In genomic region chr15:45442497-45443135, GRCh38 we compare ENCODE assay signal across 18 cellular contexts.
DNase-seq lines count a peak whose midpoint lies in the region; ATAC-seq and TF ChIP-seq lines count a peak whose summit lies in the region.
"Had no signal": no experiment of that assay in that cellular context is flagged by ENCODE, and none has a peak within 500 bp of the region (broad histone marks: within the 10 kb centered on the region; RNA-seq: fewer than 3 reads in every experiment).

No MANE protein-coding gene starts in this region.

- intact Hi-C loops in mammary epithelial cell (cut with micrococcal nuclease) (no loop called here), left lung (cut with DNase I) (no loop called here), A673 (cut with micrococcal nuclease; ENCODE audit: unreplicated experiment) (no loop called here)

- in situ Hi-C loops in mammary epithelial cell (cut with MboI; ENCODE audit: low sequenced_read_pairs in 2 of 2): no loop called here

- H3K79me2 ChIP-seq in Karpas-422 (ENCODE audit: low read length) (no peaks in the 10 kb centered on the region), mammary epithelial cell (ENCODE audit: insufficient read depth, low read length) (no peaks in the 10 kb centered on the region)
- H3K79me2 ChIP-seq: hepatocyte had no signal

- TF ChIP-seq CTCF in AG09319 (IDR thresholded peaks at IDR 0.05; ENCODE audit: low read depth, low read length) (no peak; the same call in 1 of the 2 replicates), mammary epithelial cell (conservative IDR thresholded peaks at IDR 0.05 in 1 of 2, IDR thresholded peaks at IDR 0.05 in 1 of 2; ENCODE audit: extremely low read depth in 1 of 2, insufficient read depth in 1 of 2, low read depth in 1 of 2, low read length in 2 of 2) (no peak), left lung (IDR thresholded peaks at IDR 0.05) (no peak), A673 (conservative IDR thresholded peaks at IDR 0.05; ENCODE audit: low read depth, low read length) (no peak)

- H3K9me2 ChIP-seq in Karpas-422 (replicated peaks; ENCODE audit: insufficient read depth, low read length): no peaks in the 10 kb centered on the region

- no peak overlapping the region for H3K4me3 Mint-ChIP-seq in natural killer cell treated with Interleukin-12 subunit alpha and Interleukin-12 subunit beta and Interleukin-15 and Interleukin-18, amount 100 ng/mL, for 72 hours
- H3K4me3 Mint-ChIP-seq: activated naive CD8-positive, alpha-beta T cell treated with anti-CD3 and anti-CD28 coated beads for 36 hours; stimulated activated memory B cell treated with anti-CD40 and anti-IgM and Interleukin-4, amounts not matched to agents 10 μg/mL and 1 μg/mL and 100 μg/mL, for 72 hours had no signal

- H3K4me1 Mint-ChIP-seq in natural killer cell treated with Interleukin-12 subunit alpha and Interleukin-12 subunit beta and Interleukin-15 and Interleukin-18, amount 100 ng/mL, for 72 hours (ENCODE audit: low read depth in 2 of 2): peaks cover 15 to 32% of the 10 kb centered on the region in 2 donors
- H3K4me1 Mint-ChIP-seq: activated naive CD8-positive, alpha-beta T cell treated with anti-CD3 and anti-CD28 coated beads for 36 hours; stimulated activated memory B cell treated with anti-CD40 and anti-IgM and Interleukin-4, amounts not matched to agents 10 μg/mL and 1 μg/mL and 100 μg/mL, for 72 hours had no signal

- no peaks in the 10 kb centered on the region for H3K36me3 Mint-ChIP-seq in natural killer cell treated with Interleukin-12 subunit alpha and Interleukin-12 subunit beta and Interleukin-15 and Interleukin-18, amount 100 ng/mL, for 72 hours
- H3K36me3 Mint-ChIP-seq: activated naive CD8-positive, alpha-beta T cell treated with anti-CD3 and anti-CD28 coated beads for 36 hours; stimulated activated memory B cell treated with anti-CD40 and anti-IgM and Interleukin-4, amounts not matched to agents 10 μg/mL and 1 μg/mL and 100 μg/mL, for 72 hours had no signal

- CTCF ChIA-PET in mammary epithelial cell (lab: Charles Lee; ENCODE audit: low non-redundant PET): no interaction called here
- CTCF ChIA-PET in A673 (lab: Charles Lee): interaction anchor here (0.7 to 0.9 kb wide), 2 partner anchors 12 to 15 kb away, joined by 3 read pairs; no protein-coding TSS in a partner anchor

- H3K4me2 ChIP-seq in Karpas-422 (ENCODE audit: low read depth, low read length, poor library complexity, severe bottlenecking) (no peak overlapping the region), mammary epithelial cell (ENCODE audit: insufficient read depth, low read depth, low read length) (no peak overlapping the region)
- H3K4me2 ChIP-seq: BLaER1 treated with 17β-estradiol and CSF1 and Interleukin-3, amounts not matched to agents 10 nM and 100 nM; hepatocyte; PC-9 had no signal

- WGBS in mammary epithelial cell (ENCODE audit: low coverage, missing lambda C conversion rate): 70% methylated on average over 4 of the region's 5 CpGs

- H3K9me3 ChIP-seq in Karpas-422 (ENCODE audit: low read length) (no peaks in the 10 kb centered on the region), mammary epithelial cell (replicated peaks; ENCODE audit: insufficient read depth, low read length) (no peaks in the 10 kb centered on the region), left lung (no peaks in the 10 kb centered on the region), A673 (ENCODE audit: low read depth, low read length, poor library complexity, severe bottlenecking) (no peaks in the 10 kb centered on the region)
- H3K9me3 ChIP-seq: BLaER1 treated with 17β-estradiol and CSF1 and Interleukin-3, amounts not matched to agents 10 nM and 100 nM had no signal

- H3K27me3 Mint-ChIP-seq in natural killer cell treated with Interleukin-12 subunit alpha and Interleukin-12 subunit beta and Interleukin-15 and Interleukin-18, amount 100 ng/mL, for 72 hours: no peaks in the 10 kb centered on the region
- H3K27me3 Mint-ChIP-seq: activated naive CD8-positive, alpha-beta T cell treated with anti-CD3 and anti-CD28 coated beads for 36 hours; stimulated activated memory B cell treated with anti-CD40 and anti-IgM and Interleukin-4, amounts not matched to agents 10 μg/mL and 1 μg/mL and 100 μg/mL, for 72 hours had no signal

- POLR2A ChIA-PET in A673 (lab: Charles Lee; ENCODE audit: low non-redundant PET): no interaction called here

- dilution Hi-C loops in mammary epithelial cell (cut with HindIII; ENCODE audit: low sequenced_read_pairs): no loop called here

- H3K27ac Mint-ChIP-seq in natural killer cell treated with Interleukin-12 subunit alpha and Interleukin-12 subunit beta and Interleukin-15 and Interleukin-18, amount 100 ng/mL, for 72 hours: peak overlapping the region in 1 of 2 donors; percentile 18
- H3K27ac Mint-ChIP-seq: activated naive CD8-positive, alpha-beta T cell treated with anti-CD3 and anti-CD28 coated beads for 36 hours; progenitor cell of endocrine pancreas; stimulated activated memory B cell treated with anti-CD40 and anti-IgM and Interleukin-4, amounts not matched to agents 10 μg/mL and 1 μg/mL and 100 μg/mL, for 72 hours had no signal

- no peak overlapping the region for H3K9ac ChIP-seq in Karpas-422 (ENCODE audit: low read length)
- H3K9ac ChIP-seq in mammary epithelial cell (ENCODE audit: insufficient read depth, low read length): no peak overlapping the region
- H3K9ac ChIP-seq: BLaER1 treated with 17β-estradiol and CSF1 and Interleukin-3, amounts not matched to agents 10 nM and 100 nM had no signal

- H3K4me3 ChIP-seq in Karpas-422 (ENCODE audit: low read length): no peak overlapping the region
- H3K4me3 ChIP-seq in mammary epithelial cell (replicated peaks in 1 of 3; ENCODE audit: insufficient read depth in 1 of 3, low read depth in 2 of 3, low read length in 3 of 3): no peak overlapping the region
- no peak overlapping the region for H3K4me3 ChIP-seq in left lung
- H3K4me3 ChIP-seq in A673 (ENCODE audit: low read depth, low read length, poor library complexity, severe bottlenecking): no peak overlapping the region
- H3K4me3 ChIP-seq: BLaER1 treated with 17β-estradiol and CSF1 and Interleukin-3, amounts not matched to agents 10 nM and 100 nM; hepatocyte; lung; PC-9 had no signal

- H3K4me1 ChIP-seq in Karpas-422 (ENCODE audit: low read length) (no peaks in the 10 kb centered on the region), mammary epithelial cell (ENCODE audit: insufficient read depth, low read length) (peaks cover 6% of the 10 kb centered on the region), left lung (peaks cover 0 to 31% of the 10 kb centered on the region in 2 donors), A673 (ENCODE audit: insufficient read depth, low read length, poor library complexity, severe bottlenecking) (no peaks in the 10 kb centered on the region)

- no peaks in the 10 kb centered on the region for H3K9me3 Mint-ChIP-seq in natural killer cell treated with Interleukin-12 subunit alpha and Interleukin-12 subunit beta and Interleukin-15 and Interleukin-18, amount 100 ng/mL, for 72 hours
- H3K9me3 Mint-ChIP-seq: activated naive CD8-positive, alpha-beta T cell treated with anti-CD3 and anti-CD28 coated beads for 36 hours; stimulated activated memory B cell treated with anti-CD40 and anti-IgM and Interleukin-4, amounts not matched to agents 10 μg/mL and 1 μg/mL and 100 μg/mL, for 72 hours had no signal

- peak; percentile 47 for DNase-seq in AG09319 (ENCODE audit: extremely low read depth, low read depth)
- DNase-seq in Karpas-422: peak; percentile 25
- peak; percentile 66 for DNase-seq in mammary epithelial cell
- no peak for DNase-seq in left lung
- DNase-seq in natural killer cell treated with Interleukin-12 subunit alpha and Interleukin-12 subunit beta and Interleukin-15 and Interleukin-18, amount 100 ng/mL, for 72 hours (ENCODE audit: low spot score): no peak
- DNase-seq in NAMALWA (ENCODE audit: low spot score): no peak
- no peak for DNase-seq in A673 (ENCODE audit: low spot score)
- DNase-seq in DMS153 treated with DMSO at 0.1 percent for 48 hours (lab: John Stamatoyannopoulos, UW; ENCODE audit: unreplicated experiment): no peak
- DNase-seq: activated CD8-positive, alpha-beta memory T cell treated with anti-CD3 and anti-CD28 coated beads for 24 hours; activated naive CD8-positive, alpha-beta T cell treated with anti-CD3 and anti-CD28 coated beads for 36 hours; effector memory CD4-positive, alpha-beta T cell; PC-9; stimulated activated CD4-positive, alpha-beta T cell treated with anti-CD3 and anti-CD28 coated beads, Interleukin-2, amount 100 ng/mL, for 48 hours had no signal

- H3K27me3 ChIP-seq in Karpas-422 (ENCODE audit: low read length) (no peaks in the 10 kb centered on the region), mammary epithelial cell (ENCODE audit: insufficient read depth, low read length) (no peaks in the 10 kb centered on the region), left lung (no peaks in the 10 kb centered on the region), A673 (replicated peaks; ENCODE audit: insufficient read depth, low read depth, low read length, poor library complexity) (no peaks in the 10 kb centered on the region)
- H3K27me3 ChIP-seq: BLaER1 treated with 17β-estradiol and CSF1 and Interleukin-3, amounts not matched to agents 10 nM and 100 nM; hepatocyte had no signal

- H2AFZ ChIP-seq in Karpas-422 (ENCODE audit: low read length): no peak overlapping the region
- H2AFZ ChIP-seq in mammary epithelial cell (ENCODE audit: low read depth, low read length): no peak overlapping the region
- H2AFZ ChIP-seq: hepatocyte, PC-9 had no signal

- no peak overlapping the region for H3K27ac ChIP-seq in Karpas-422 (ENCODE audit: low read length)
- no peak overlapping the region for H3K27ac ChIP-seq in mammary epithelial cell (ENCODE audit: insufficient read depth, low read depth, low read length)
- no peak overlapping the region for H3K27ac ChIP-seq in left lung
- H3K27ac ChIP-seq in A673 (ENCODE audit: low read depth, low read length, poor library complexity, severe bottlenecking): no peak overlapping the region
- H3K27ac ChIP-seq: BLaER1 treated with 17β-estradiol and CSF1 and Interleukin-3, amounts not matched to agents 10 nM and 100 nM; hepatocyte; PC-9 had no signal

- H4K20me1 ChIP-seq in Karpas-422 (ENCODE audit: insufficient read depth, low read depth, low read length) (no peaks in the 10 kb centered on the region), mammary epithelial cell (ENCODE audit: insufficient read depth, low read length) (no peaks in the 10 kb centered on the region)
- H4K20me1 ChIP-seq: BLaER1 treated with 17β-estradiol and CSF1 and Interleukin-3, amounts not matched to agents 10 nM and 100 nM had no signal

- BruUV-seq in mammary epithelial cell (replicated peaks; lab: Mats Ljungman, UMichigan) (no TSS peak), A673 (replicated peaks; lab: Mats Ljungman, UMichigan) (no TSS peak)

- H3K36me3 ChIP-seq in Karpas-422 (ENCODE audit: insufficient read depth, low read length) (no peaks in the 10 kb centered on the region), mammary epithelial cell (ENCODE audit: insufficient read depth, low read length) (no peaks in the 10 kb centered on the region), left lung (no peaks in the 10 kb centered on the region), A673 (ENCODE audit: insufficient read depth, low read length, poor library complexity, severe bottlenecking) (no peaks in the 10 kb centered on the region)
- H3K36me3 ChIP-seq: BLaER1 treated with 17β-estradiol and CSF1 and Interleukin-3, amounts not matched to agents 10 nM and 100 nM had no signal

- ATAC-seq in left lung: peak; percentile 10
- ATAC-seq in natural killer cell treated with Interleukin-12 subunit alpha and Interleukin-12 subunit beta and Interleukin-15 and Interleukin-18, amount 100 ng/mL, for 72 hours: no peak

Comparison
In these comparisons a context has a peak if more than half of its experiments do, and no peak if none do; other contexts are left out.
1. DNase-seq: peak in AG09319 (single experiment), Karpas-422 (single experiment) and mammary epithelial cell (single experiment); none in left lung (0 of 2), natural killer cell treated with Interleukin-12 subunit alpha and Interleukin-12 subunit beta and Interleukin-15 and Interleukin-18, amount 100 ng/mL, for 72 hours (single experiment), NAMALWA (single experiment), A673 (single experiment) and DMS153 treated with DMSO at 0.1 percent for 48 hours (single experiment).